1 cellular context compared by ENCODE assay signal in genomic region chr1:32771561-32772280, GRCh38.
TF ChIP-seq lines count a peak whose summit lies in the region.

No MANE protein-coding gene starts in this region.

TF ChIP-seq in SK-N-SH treated with all-trans-retinoic acid at 6 μM for 48 hours, 23 proteins besides CTCF, POLR2A, EP300 and RAD21 (continued from another document):
- no peak for TF ChIP-seq ARNTL (CRISPR knock-in tag; IDR thresholded peaks at IDR 0.05; ENCODE audit: borderline replicate concordance, low read depth)
- no peak for TF ChIP-seq PATZ1 (CRISPR knock-in tag; IDR thresholded peaks at IDR 0.05; ENCODE audit: borderline replicate concordance)
- TF ChIP-seq CSRNP3 (CRISPR knock-in tag; IDR thresholded peaks at IDR 0.05): no peak
- no peak for TF ChIP-seq ESRRG (CRISPR knock-in tag; IDR thresholded peaks at IDR 0.05)
- TF ChIP-seq ZNF565 (CRISPR knock-in tag; conservative IDR thresholded peaks at IDR 0.05; ENCODE audit: low read depth): no peak
- no peak for TF ChIP-seq PPARA (CRISPR knock-in tag; IDR thresholded peaks at IDR 0.05; ENCODE audit: borderline replicate concordance)
- no peak for TF ChIP-seq ZNF70 (CRISPR knock-in tag; IDR thresholded peaks at IDR 0.05)
- TF ChIP-seq ZC3H10 (CRISPR knock-in tag; IDR thresholded peaks at IDR 0.05): no peak
- TF ChIP-seq CREB5 (CRISPR knock-in tag; IDR thresholded peaks at IDR 0.05; ENCODE audit: low read depth): no peak
- no peak for TF ChIP-seq CSDC2 (CRISPR knock-in tag; IDR thresholded peaks at IDR 0.05)
